In genomic region chr17:68086667-68087066, GRCh38 we compare ENCODE assay signal across 8 cellular contexts. TPM values are rescaled to one million over a fixed set of nuclear protein-coding genes. Genes with fewer than 3 reads are reported as not detected.
DNase-seq lines count a peak whose midpoint lies in the region; ATAC-seq, FAIRE-seq and TF ChIP-seq lines count a peak whose summit lies in the region.
"Not testable (repeated sequence)": the region's sequence is repeated elsewhere in the genome, so short reads cannot be mapped to it uniquely, and the experiment has no call there.

No MANE protein-coding gene starts in this region.

- not testable (repeated sequence) for H4K20me1 ChIP-seq in OCI-LY3 (ENCODE audit: insufficient read depth, low read length)

- not testable (repeated sequence) for H3K4me3 ChIP-seq in OCI-LY3 (ENCODE audit: low read length); small intestine (ENCODE audit: low read depth in 1 of 2, low read length in 2 of 2)

- H3K4me1 Mint-ChIP-seq in CD14-positive monocyte (peaks cover 46% of the 10 kb centered on the region), immature natural killer cell (peaks cover 52 to 66% of the 10 kb centered on the region in 2 donors)
- H3K4me1 Mint-ChIP-seq in activated naive CD4-positive, alpha-beta T cell treated with anti-CD3 and anti-CD28 coated beads, Interleukin-2, amount 10 ng/mL, durations not matched to agents 7 days and 5 days = peaks cover 51% of the 10 kb centered on the region

- H3K4me2 ChIP-seq in OCI-LY3 (ENCODE audit: low read length) = 0 out of 2 replicates have a peak overlapping the region, but pooled peaks have one; percentile 43

- 57 to 81% (median 73%) methylated on average over 4 of the region's 4 CpGs for WGBS in small intestine, 3 donors

- CTCF ChIA-PET in activated naive CD4-positive, alpha-beta T cell treated with anti-CD3 and anti-CD28 coated beads, Interleukin-2, amount 10 ng/mL, durations not matched to agents 7 days and 5 days (lab: Charles Lee) = not testable (repeated sequence)

- not testable (repeated sequence) for H3K9me3 Mint-ChIP-seq in CD14-positive monocyte; activated naive CD4-positive, alpha-beta T cell treated with anti-CD3 and anti-CD28 coated beads, Interleukin-2, amount 10 ng/mL, durations not matched to agents 7 days and 5 days; immature natural killer cell

- H3K36me3 ChIP-seq in OCI-LY3 (replicated peaks; ENCODE audit: low read depth, low read length); small intestine (ENCODE audit: control insufficient read depth in 2 of 2, insufficient read depth in 2 of 2, low read length in 2 of 2): not testable (repeated sequence)

- H3K9me3 ChIP-seq in OCI-LY3 (ENCODE audit: insufficient read depth, low read length); small intestine (ENCODE audit: control insufficient read depth, low read depth): not testable (repeated sequence)

- H2AFZ ChIP-seq in OCI-LY3 (ENCODE audit: low read depth, low read length) = not testable (repeated sequence)

- FAIRE-seq in small intestine (lab: Jason Lieb, UNC) = not testable (repeated sequence)

- peak overlapping the region; percentile 68 to 85 for H3K4me3 Mint-ChIP-seq in CD14-positive monocyte
- peak overlapping the region; percentile 56 for H3K4me3 Mint-ChIP-seq in activated naive CD4-positive, alpha-beta T cell treated with anti-CD3 and anti-CD28 coated beads, Interleukin-2, amount 10 ng/mL, durations not matched to agents 7 days and 5 days
- H3K4me3 Mint-ChIP-seq in immature natural killer cell = peak overlapping the region; percentile 68 to 83 (median 78)

- not testable (repeated sequence) for H3K27me3 ChIP-seq in OCI-LY3 (ENCODE audit: low read depth, low read length); small intestine (ENCODE audit: control insufficient read depth in 2 of 2, insufficient read depth in 2 of 2, low read length in 2 of 2)

- peaks cover 14% of the 10 kb centered on the region for H3K4me1 ChIP-seq in OCI-LY3 (ENCODE audit: low read length)
- not testable (repeated sequence) for H3K4me1 ChIP-seq in small intestine (ENCODE audit: control insufficient read depth in 2 of 2, insufficient read depth in 1 of 2, low read depth in 1 of 2, low read length in 1 of 2)

- not testable (repeated sequence) for H3K27me3 Mint-ChIP-seq in CD14-positive monocyte (ENCODE audit: low read depth in 3 of 3); immature natural killer cell (ENCODE audit: low read depth in 3 of 3)
- peaks cover 53% of the 10 kb centered on the region for H3K27me3 Mint-ChIP-seq in activated naive CD4-positive, alpha-beta T cell treated with anti-CD3 and anti-CD28 coated beads, Interleukin-2, amount 10 ng/mL, durations not matched to agents 7 days and 5 days

- H3K79me2 ChIP-seq in OCI-LY3 (ENCODE audit: low read length) = not testable (repeated sequence)

- not testable (repeated sequence) for H3K9ac ChIP-seq in OCI-LY3 (ENCODE audit: low read length)

- DNase-seq in CD14-positive monocyte (ENCODE audit: low spot score); small intestine: not testable (repeated sequence)
- DNase-seq in activated CD4-positive, alpha-beta T cell treated with anti-CD3 and anti-CD28 coated beads, Interleukin-2, amount 50 U/mL, for 48 hours = peak; percentile 22 to 37
- DNase-seq in activated naive CD4-positive, alpha-beta T cell treated with anti-CD3 and anti-CD28 coated beads, Interleukin-2, amount 10 ng/mL, durations not matched to agents 7 days and 5 days = peak; percentile 30
- peak in 1 of 3 donors; percentile 9 for DNase-seq in immature natural killer cell

- TF ChIP-seq CTCF in CD14-positive monocyte (IDR thresholded peaks at IDR 0.05); OCI-LY3 (IDR thresholded peaks at IDR 0.05; ENCODE audit: low read depth, low read length): not testable (repeated sequence)

- peak; percentile 5 for ATAC-seq in GM21381 (IDR thresholded peaks at IDR 0.05; ENCODE audit: unreplicated experiment)
- peak; percentile 20 for ATAC-seq in HG03432 (IDR thresholded peaks at IDR 0.05; ENCODE audit: unreplicated experiment)

- H3K36me3 Mint-ChIP-seq in CD14-positive monocyte; activated naive CD4-positive, alpha-beta T cell treated with anti-CD3 and anti-CD28 coated beads, Interleukin-2, amount 10 ng/mL, durations not matched to agents 7 days and 5 days; immature natural killer cell: not testable (repeated sequence)

- intact Hi-C loops in CD14-positive monocyte (cut with micrococcal nuclease) = not testable (repeated sequence)

- not testable (repeated sequence) for H3K27ac ChIP-seq in OCI-LY3 (ENCODE audit: low read length)
- peak overlapping the region; percentile 37 to 61 for H3K27ac ChIP-seq in small intestine (ENCODE audit: low read depth in 1 of 2, low read length in 1 of 2)

- H3K27ac Mint-ChIP-seq in CD14-positive monocyte (peak overlapping the region; percentile 76 to 94 (median 86)), immature natural killer cell (peak overlapping the region; percentile 79 to 95 (median 86))
- H3K27ac Mint-ChIP-seq in activated naive CD4-positive, alpha-beta T cell treated with anti-CD3 and anti-CD28 coated beads, Interleukin-2, amount 10 ng/mL, durations not matched to agents 7 days and 5 days = peak overlapping the region; percentile 64

RNA-seq across cellular contexts. Expression of gene KPNA2, which starts 51.1 kb away (rescaled TPM):
- polyA plus RNA-seq in CD14-positive monocyte (10 to 100 TPM; 23.2 TPM), immature natural killer cell (10 to 100 TPM; 26.3 to 42.4 (median 39.4) TPM), small intestine (10 to 100 TPM; 11.3 to 63.0 (median 12.1) TPM)
